ENCODE assay signal across 1 cellular context in the genomic region with DNA sequence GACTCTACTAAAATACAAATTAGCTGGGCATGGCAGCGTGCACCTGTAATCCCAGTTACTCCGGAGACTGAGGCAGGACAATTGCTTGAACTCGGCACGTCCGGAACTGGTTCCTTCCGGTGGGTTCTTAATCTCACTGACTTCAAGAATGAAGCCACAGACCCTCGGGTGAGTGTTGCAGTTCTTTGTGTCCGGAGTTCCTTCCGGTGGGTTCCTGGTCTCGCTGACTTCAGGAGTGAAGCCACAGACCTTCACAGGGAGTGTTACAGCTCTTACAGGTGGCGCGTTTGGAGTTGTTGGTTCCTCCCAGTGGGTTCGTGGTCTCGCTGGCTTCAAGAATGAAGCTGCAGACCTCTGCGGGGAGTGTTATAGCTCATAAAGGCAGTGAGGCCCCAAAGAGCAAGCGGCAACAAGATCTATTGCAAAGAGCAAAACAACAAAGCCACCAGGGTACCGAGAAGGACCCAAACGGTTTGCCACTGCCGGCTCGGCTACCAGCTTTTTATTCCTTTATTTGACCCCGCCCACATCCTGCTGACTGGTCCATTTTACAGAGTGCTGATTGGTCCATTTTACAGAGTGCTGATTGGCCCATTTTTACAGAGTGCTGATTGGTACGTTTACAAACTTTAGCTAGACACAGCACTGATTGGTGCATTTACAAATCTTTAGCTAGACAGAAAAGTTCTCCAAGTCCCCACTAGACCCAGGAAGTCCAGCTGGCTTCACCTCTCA.
TF ChIP-seq lines count a peak whose summit lies in the region.

No MANE protein-coding gene starts in this region.

TF ChIP-seq in GM12878, 131 proteins besides CTCF, POLR2A, EP300 and RAD21:
- no peak for TF ChIP-seq RB1 (IDR thresholded peaks at IDR 0.05; ENCODE audit: borderline replicate concordance)
- no peak for TF ChIP-seq MLLT1 (IDR thresholded peaks at IDR 0.05)
- no peak for TF ChIP-seq KDM1A (IDR thresholded peaks at IDR 0.05; ENCODE audit: borderline replicate concordance)
- no peak for TF ChIP-seq SMARCA5 (IDR thresholded peaks at IDR 0.05)
- TF ChIP-seq SMAD1 (IDR thresholded peaks at IDR 0.05; ENCODE audit: low read depth, partially characterized antibody): no peak
- TF ChIP-seq MAX (IDR thresholded peaks at IDR 0.05; ENCODE audit: low read depth, low read length): no peak
- TF ChIP-seq FOXM1 (IDR thresholded peaks at IDR 0.05; ENCODE audit: low read depth, low read length): no peak
- no peak for TF ChIP-seq CBFB (IDR thresholded peaks at IDR 0.05; ENCODE audit: low read depth)
- TF ChIP-seq EED (IDR thresholded peaks at IDR 0.05; ENCODE audit: low read depth): no peak
- no peak for TF ChIP-seq EZH2 (IDR thresholded peaks at IDR 0.05; ENCODE audit: borderline replicate concordance, control insufficient read depth, low read depth, low read length)
- TF ChIP-seq, protein P1, sequence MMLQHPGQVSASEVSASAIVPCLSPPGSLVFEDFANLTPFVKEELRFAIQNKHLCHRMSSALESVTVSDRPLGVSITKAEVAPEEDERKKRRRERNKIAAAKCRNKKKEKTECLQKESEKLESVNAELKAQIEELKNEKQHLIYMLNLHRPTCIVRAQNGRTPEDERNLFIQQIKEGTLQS (IDR thresholded peaks at IDR 0.05; ENCODE audit: borderline replicate concordance, extremely low read depth, low read depth, low read length): no peak
- TF ChIP-seq YBX1 (IDR thresholded peaks at IDR 0.05): no peak
- TF ChIP-seq YY1 (IDR thresholded peaks at IDR 0.05; ENCODE audit: low read depth, low read length): no peak
- TF ChIP-seq SMC3 (IDR thresholded peaks at IDR 0.05; ENCODE audit: borderline replicate concordance, low read length): no peak
- TF ChIP-seq RFX5 (IDR thresholded peaks at IDR 0.05; ENCODE audit: low read depth, low read length): no peak
